ENCODE assay signal across 8 cellular contexts in the genomic region with DNA sequence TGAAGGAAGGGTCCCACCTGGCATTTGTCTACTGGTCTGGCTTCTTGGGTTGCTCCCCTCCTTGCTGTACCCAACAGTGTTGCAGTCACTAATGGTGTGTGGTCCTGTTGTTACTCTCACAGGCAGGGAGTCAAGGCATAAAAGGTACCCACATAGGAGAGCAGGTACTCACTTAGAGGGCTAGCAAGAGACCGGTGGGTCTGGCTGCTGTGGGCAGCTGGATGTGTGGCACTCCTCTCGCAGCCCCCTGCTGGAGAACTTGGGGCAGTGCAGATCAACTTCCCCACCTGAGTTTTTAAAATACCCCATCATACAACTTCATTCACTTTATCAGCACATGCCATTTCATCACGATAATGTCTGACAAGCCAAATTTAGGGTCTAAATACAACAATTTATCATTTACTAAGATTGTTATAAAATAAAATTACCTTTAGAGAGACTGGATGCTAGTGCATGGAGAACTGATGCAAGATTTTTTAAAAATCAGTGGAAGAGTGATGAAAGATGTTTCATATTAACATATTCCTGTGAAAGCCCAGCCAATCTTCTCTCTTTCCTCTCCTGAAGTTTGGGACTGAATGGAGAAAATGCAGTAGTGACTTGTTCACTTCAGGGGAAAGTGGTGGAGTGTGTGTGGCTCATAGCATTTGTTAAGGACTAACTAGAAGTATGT. TPM values are rescaled to one million over a fixed set of nuclear protein-coding genes. Genes with fewer than 3 reads are reported as not detected.
DNase-seq lines count a peak whose midpoint lies in the region; ATAC-seq and TF ChIP-seq lines count a peak whose summit lies in the region.

No MANE protein-coding gene starts in this region.

- H3K4me2 ChIP-seq in DND-41 (ENCODE audit: insufficient read depth, low read length) = no peak overlapping the region

- no peak overlapping the region for H3K4me3 ChIP-seq in DND-41 (ENCODE audit: low read depth in 1 of 2, low read length in 2 of 2)
- no peak overlapping the region for H3K4me3 ChIP-seq in H7 (ENCODE audit: insufficient read depth, low read depth, low read length)
- H3K4me3 ChIP-seq in esophagus squamous epithelium = no peak overlapping the region
- no peak overlapping the region for H3K4me3 ChIP-seq in vagina

- no peak overlapping the region for H3K9ac ChIP-seq in DND-41 (ENCODE audit: low read depth, low read length)

- no peaks in the 10 kb centered on the region for H4K20me1 ChIP-seq in DND-41 (ENCODE audit: insufficient read depth, low read length)

- peak; percentile 92 for TF ChIP-seq CTCF in DND-41 (IDR thresholded peaks at IDR 0.05; ENCODE audit: borderline replicate concordance, extremely low read depth, low read length, poor library complexity, severe bottlenecking)
- TF ChIP-seq CTCF in esophagus squamous epithelium (IDR thresholded peaks at IDR 0.05) = peak; percentile 72 to 93 (median 84)
- peak; percentile 81 for TF ChIP-seq CTCF in nephron progenitor cell (IDR thresholded peaks at IDR 0.05)
- TF ChIP-seq CTCF in vagina (IDR thresholded peaks at IDR 0.05) = peak; percentile 69 to 84 (median 82)

- no peak overlapping the region for H3K4me3 Mint-ChIP-seq in activated CD8-positive, alpha-beta memory T cell treated with anti-CD3 and anti-CD28 coated beads, Interleukin-2, amount 10 ng/mL, durations not matched to agents 7 days and 5 days
- H3K4me3 Mint-ChIP-seq in nephron progenitor cell = no peak overlapping the region

- ATAC-seq in DND-41 (ENCODE audit: insufficient read depth, low read depth) = peak; percentile 81
- ATAC-seq in activated CD8-positive, alpha-beta memory T cell treated with anti-CD3 and anti-CD28 coated beads, Interleukin-2, amount 10 ng/mL, durations not matched to agents 7 days and 5 days = peak; percentile 72
- no peak for ATAC-seq in HG03457 (IDR thresholded peaks at IDR 0.05; ENCODE audit: unreplicated experiment)

- H3K36me3 Mint-ChIP-seq in activated CD8-positive, alpha-beta memory T cell treated with anti-CD3 and anti-CD28 coated beads, Interleukin-2, amount 10 ng/mL, durations not matched to agents 7 days and 5 days = no peaks in the 10 kb centered on the region
- peaks cover 59% of the 10 kb centered on the region for H3K36me3 Mint-ChIP-seq in nephron progenitor cell (ENCODE audit: low read depth)

- no peak for TF ChIP-seq POLR2A in esophagus squamous epithelium (IDR thresholded peaks at IDR 0.05)
- no peak for TF ChIP-seq POLR2A in vagina (IDR thresholded peaks at IDR 0.05)

- H2AFZ ChIP-seq in DND-41 (ENCODE audit: low read depth, low read length) = no peak overlapping the region

- H3K9me3 Mint-ChIP-seq in activated CD8-positive, alpha-beta memory T cell treated with anti-CD3 and anti-CD28 coated beads, Interleukin-2, amount 10 ng/mL, durations not matched to agents 7 days and 5 days (ENCODE audit: low read depth) = no peaks in the 10 kb centered on the region
- no peaks in the 10 kb centered on the region for H3K9me3 Mint-ChIP-seq in nephron progenitor cell

- CTCF ChIA-PET in activated CD8-positive, alpha-beta memory T cell treated with anti-CD3 and anti-CD28 coated beads, Interleukin-2, amount 10 ng/mL, durations not matched to agents 7 days and 5 days (lab: Charles Lee) = interaction anchor here (0.6 to 3.7 kb wide), 19 partner anchors 9 to 265 kb away, joined by 3 to 13 read pairs (median 5); a partner anchor contains a TSS

- no peaks in the 10 kb centered on the region for H3K27me3 Mint-ChIP-seq in activated CD8-positive, alpha-beta memory T cell treated with anti-CD3 and anti-CD28 coated beads, Interleukin-2, amount 10 ng/mL, durations not matched to agents 7 days and 5 days
- no peaks in the 10 kb centered on the region for H3K27me3 Mint-ChIP-seq in nephron progenitor cell (ENCODE audit: low read depth, poor library complexity)

- intact Hi-C loops in esophagus squamous epithelium (cut with DNase I) = loop anchor here (5.0 kb wide), 1 partner anchor 120 kb away; no protein-coding TSS in a partner anchor
- intact Hi-C loops in vagina (cut with DNase I) = loop anchor here (5.0 kb wide), 1 partner anchor 125 kb away; no protein-coding TSS in a partner anchor

- H3K4me1 Mint-ChIP-seq in activated CD8-positive, alpha-beta memory T cell treated with anti-CD3 and anti-CD28 coated beads, Interleukin-2, amount 10 ng/mL, durations not matched to agents 7 days and 5 days = peaks cover 19% of the 10 kb centered on the region
- H3K4me1 Mint-ChIP-seq in nephron progenitor cell = peaks cover 50% of the 10 kb centered on the region

- DNase-seq in DND-41 (peak; percentile 50), H7 (peak; percentile 89), NCI-H510A (lab: John Stamatoyannopoulos, UW) (peak; percentile 24), esophagus squamous epithelium (lab: John Stamatoyannopoulos, UW) (no peak), nephron progenitor cell (peak; percentile 51), vagina (ENCODE audit: extremely low spot score in 2 of 2) (no peak)
- DNase-seq in activated CD8-positive, alpha-beta memory T cell treated with anti-CD3 and anti-CD28 coated beads, Interleukin-2, amount 10 ng/mL, durations not matched to agents 7 days and 5 days = peak; percentile 55

- 12 to 15% methylated on average over 3 of the region's 3 CpGs for WGBS in esophagus squamous epithelium, 2 donors

- H3K27me3 ChIP-seq in DND-41 (ENCODE audit: insufficient read depth, low read length, poor library complexity) = no peaks in the 10 kb centered on the region
- no peaks in the 10 kb centered on the region for H3K27me3 ChIP-seq in H7 (ENCODE audit: control insufficient read depth, insufficient read depth, low read length)
- no peaks in the 10 kb centered on the region for H3K27me3 ChIP-seq in esophagus squamous epithelium
- H3K27me3 ChIP-seq in vagina = no peaks in the 10 kb centered on the region

- no peaks in the 10 kb centered on the region for H3K79me2 ChIP-seq in DND-41 (ENCODE audit: insufficient read depth, low read length)

- no peak overlapping the region for H3K27ac Mint-ChIP-seq in activated CD8-positive, alpha-beta memory T cell treated with anti-CD3 and anti-CD28 coated beads, Interleukin-2, amount 10 ng/mL, durations not matched to agents 7 days and 5 days
- no peak overlapping the region for H3K27ac Mint-ChIP-seq in nephron progenitor cell

- H3K27ac ChIP-seq in DND-41 (ENCODE audit: low read length) = no peak overlapping the region
- no peak overlapping the region for H3K27ac ChIP-seq in esophagus squamous epithelium
- no peak overlapping the region for H3K27ac ChIP-seq in vagina

- no peaks in the 10 kb centered on the region for H3K9me3 ChIP-seq in DND-41 (ENCODE audit: insufficient read depth, low read length, severe bottlenecking)
- H3K9me3 ChIP-seq in esophagus squamous epithelium = no peaks in the 10 kb centered on the region
- no peaks in the 10 kb centered on the region for H3K9me3 ChIP-seq in vagina

- peaks cover 10% of the 10 kb centered on the region for H3K36me3 ChIP-seq in DND-41 (ENCODE audit: insufficient read depth, low read length)
- H3K36me3 ChIP-seq in H7 (replicated peaks; ENCODE audit: control insufficient read depth, insufficient read depth, low read length) = peaks cover 3% of the 10 kb centered on the region
- peaks cover 0 to 25% (median 0%) of the 10 kb centered on the region in 3 donors for H3K36me3 ChIP-seq in esophagus squamous epithelium
- H3K36me3 ChIP-seq in vagina = peaks cover 0 to 11% of the 10 kb centered on the region in 2 donors

- no peaks in the 10 kb centered on the region for H3K4me1 ChIP-seq in DND-41 (ENCODE audit: insufficient read depth, low read length)
- H3K4me1 ChIP-seq in esophagus squamous epithelium = no peaks in the 10 kb centered on the region
- peaks cover 9% of the 10 kb centered on the region for H3K4me1 ChIP-seq in vagina

RNA-seq across cellular contexts. Expression of a gene that starts 42.8 kb away (rescaled TPM):
- total RNA-seq in H7 (2014; rRNA removed; shearing (Covaris generic)) = 21.0 and 38.5 TPM in 2 replicates
- total RNA-seq in activated CD8-positive, alpha-beta memory T cell treated with anti-CD3 and anti-CD28 coated beads, Interleukin-2, amount 10 ng/mL, durations not matched to agents 7 days and 5 days = 10 to 100 TPM; 11.2 to 20.3 TPM
- total RNA-seq in esophagus squamous epithelium (10 to 100 TPM in 2 of 4 donors, 1 to 10 TPM in 2; 3.5 to 12.4 (median 8.4) TPM), vagina (14.2 TPM)

Comparison
In these comparisons a context has a peak if more than half of its experiments do, and no peak if none do; other contexts are left out.
1. DNase-seq: peak in DND-41 (single experiment), H7 (single experiment), NCI-H510A (single experiment), activated CD8-positive, alpha-beta memory T cell treated with anti-CD3 and anti-CD28 coated beads, Interleukin-2, amount 10 ng/mL, durations not matched to agents 7 days and 5 days (single experiment) and nephron progenitor cell (single experiment); none in esophagus squamous epithelium (single experiment) and vagina (0 of 2).
2. Peak in every context shown above with its lines, with median percentiles within 50 percentile points of each other: CTCF ChIP-seq.